11 cellular contexts compared by ENCODE assay signal in genomic region chr11:36452231-36452630, GRCh38. TPM values are rescaled to one million over a fixed set of nuclear protein-coding genes. Genes with fewer than 3 reads are reported as not detected.
DNase-seq lines count a peak whose midpoint lies in the region; ATAC-seq and TF ChIP-seq lines count a peak whose summit lies in the region.
"Had no signal": no experiment of that assay in that cellular context is flagged by ENCODE, and none has a peak within 500 bp of the region (broad histone marks: within the 10 kb centered on the region; RNA-seq: fewer than 3 reads in every experiment).

No MANE protein-coding gene starts in this region.

- POLR2A ChIA-PET in activated CD4-positive, alpha-beta memory T cell treated with anti-CD3 and anti-CD28 coated beads for 36 hours (lab: Charles Lee) = interaction anchor here (1.1 to 1.6 kb wide), 2 partner anchors 10 to 12 kb away, joined by 3 to 5 read pairs; no protein-coding TSS in a partner anchor

- peaks cover 0 to 4% (median 0%) of the 10 kb centered on the region in 11 experiments; a peak in 2 of 22 replicates for H4K20me1 ChIP-seq in BLaER1 treated with 17β-estradiol and CSF1 and Interleukin-3, amounts not matched to agents 10 nM and 100 nM

- H3K9me3 Mint-ChIP-seq in activated CD4-positive, alpha-beta memory T cell treated with anti-CD3 and anti-CD28 coated beads for 36 hours = no peaks in the 10 kb centered on the region
- H3K9me3 Mint-ChIP-seq in immature natural killer cell = no peaks in the 10 kb centered on the region
- H3K9me3 Mint-ChIP-seq: dendritic cell treated with granulocyte-macrophage colony-stimulating factor and Interleukin-4, amounts not matched to agents 40 ng/mL and 50 ng/mL, for 4 days had no signal

- CTCF ChIA-PET in activated CD4-positive, alpha-beta memory T cell treated with anti-CD3 and anti-CD28 coated beads for 36 hours (lab: Charles Lee) = interaction anchor here (0.8 to 2.8 kb wide), 13 partner anchors 17 to 164 kb away, joined by 3 to 10 read pairs (median 5); no protein-coding TSS in a partner anchor

- TF ChIP-seq POLR2A in gastrocnemius medialis (IDR thresholded peaks at IDR 0.05) = no peak

- peak; percentile 48 to 58 for DNase-seq in Kasumi-1 (lab: John Stamatoyannopoulos, UW)
- DNase-seq in activated CD4-positive, alpha-beta memory T cell treated with anti-CD3 and anti-CD28 coated beads for 36 hours = peak; percentile 64
- peak; percentile 48 to 56 (median 51) for DNase-seq in immature natural killer cell
- no peak for DNase-seq in HK-2 (ENCODE audit: unreplicated experiment)
- no peak for DNase-seq in NCI-H2171 (lab: John Stamatoyannopoulos, UW)
- no peak for DNase-seq in gastrocnemius medialis
- DNase-seq: NCI-H524 treated with DMSO at 0.1 percent for 48 hours had no signal

- H3K27ac Mint-ChIP-seq in activated CD4-positive, alpha-beta memory T cell treated with anti-CD3 and anti-CD28 coated beads for 36 hours = peak overlapping the region; percentile 1
- H3K27ac Mint-ChIP-seq in immature natural killer cell = peak overlapping the region; percentile 81 to 95 (median 90)
- H3K27ac Mint-ChIP-seq: dendritic cell treated with granulocyte-macrophage colony-stimulating factor and Interleukin-4, amounts not matched to agents 40 ng/mL and 50 ng/mL, for 4 days had no signal

- TF ChIP-seq CTCF in gastrocnemius medialis (IDR thresholded peaks at IDR 0.05 in 4 of 5, conservative IDR thresholded peaks at IDR 0.05 in 1 of 5) = no peak

- peaks cover 46% of the 10 kb centered on the region for H3K4me1 Mint-ChIP-seq in activated CD4-positive, alpha-beta memory T cell treated with anti-CD3 and anti-CD28 coated beads for 36 hours (ENCODE audit: low read depth)
- peaks cover 80 to 91% of the 10 kb centered on the region in 2 donors for H3K4me1 Mint-ChIP-seq in immature natural killer cell

- H3K27me3 Mint-ChIP-seq in activated CD4-positive, alpha-beta memory T cell treated with anti-CD3 and anti-CD28 coated beads for 36 hours = no peaks in the 10 kb centered on the region
- peaks cover 0 to 6% (median 2%) of the 10 kb centered on the region in 3 donors for H3K27me3 Mint-ChIP-seq in immature natural killer cell (ENCODE audit: low read depth in 3 of 3)

- peaks cover 76 to 83% (median 81%) of the 10 kb centered on the region in 10 experiments for H3K4me1 ChIP-seq in BLaER1 treated with 17β-estradiol and CSF1 and Interleukin-3, amounts not matched to agents 10 nM and 100 nM
- peaks cover 19 to 25% of the 10 kb centered on the region in 2 donors for H3K4me1 ChIP-seq in gastrocnemius medialis

- H3K4me2 ChIP-seq in BLaER1 treated with 17β-estradiol and CSF1 and Interleukin-3, amounts not matched to agents 10 nM and 100 nM = peak overlapping the region; percentile 67 to 92 (median 87)

- peaks cover 3 to 27% (median 20%) of the 10 kb centered on the region in 11 experiments; a peak in 20 of 22 replicates for H3K36me3 ChIP-seq in BLaER1 treated with 17β-estradiol and CSF1 and Interleukin-3, amounts not matched to agents 10 nM and 100 nM
- no peaks in the 10 kb centered on the region for H3K36me3 ChIP-seq in gastrocnemius medialis

- peak overlapping the region in 8 of 11 experiments; percentile 24 to 71 (median 66); a peak in 15 of 22 replicates for H3K27ac ChIP-seq in BLaER1 treated with 17β-estradiol and CSF1 and Interleukin-3, amounts not matched to agents 10 nM and 100 nM
- H3K27ac ChIP-seq in gastrocnemius medialis = no peak overlapping the region

- ATAC-seq in HG03565 (IDR thresholded peaks at IDR 0.05; ENCODE audit: unreplicated experiment) (no peak), gastrocnemius medialis (no peak)
- ATAC-seq: left lobe of liver had no signal

- H3K9ac ChIP-seq in BLaER1 treated with 17β-estradiol and CSF1 and Interleukin-3, amounts not matched to agents 10 nM and 100 nM = peak overlapping the region in 3 of 11 experiments; percentile 16 to 28 (median 24); a peak in 4 of 22 replicates

- no peaks in the 10 kb centered on the region for H3K27me3 ChIP-seq in BLaER1 treated with 17β-estradiol and CSF1 and Interleukin-3, amounts not matched to agents 10 nM and 100 nM
- no peaks in the 10 kb centered on the region for H3K27me3 ChIP-seq in gastrocnemius medialis

- H3K4me3 ChIP-seq in BLaER1 treated with 17β-estradiol and CSF1 and Interleukin-3, amounts not matched to agents 10 nM and 100 nM = 0 out of 20 replicates have a peak overlapping the region, but pooled peaks of 1 of the 10 experiments have one; percentile 12
- no peak overlapping the region for H3K4me3 ChIP-seq in gastrocnemius medialis

- H3K4me3 Mint-ChIP-seq in activated CD4-positive, alpha-beta memory T cell treated with anti-CD3 and anti-CD28 coated beads for 36 hours = no peak overlapping the region
- H3K4me3 Mint-ChIP-seq in immature natural killer cell = peak overlapping the region; percentile 53 to 82 (median 69)
- H3K4me3 Mint-ChIP-seq: dendritic cell treated with granulocyte-macrophage colony-stimulating factor and Interleukin-4, amounts not matched to agents 40 ng/mL and 50 ng/mL, for 4 days had no signal

- H3K36me3 Mint-ChIP-seq in activated CD4-positive, alpha-beta memory T cell treated with anti-CD3 and anti-CD28 coated beads for 36 hours = peaks cover 39% of the 10 kb centered on the region
- H3K36me3 Mint-ChIP-seq in immature natural killer cell = peaks cover 41 to 84% (median 56%) of the 10 kb centered on the region in 3 donors

- intact Hi-C loops in activated CD4-positive, alpha-beta memory T cell treated with anti-CD3 and anti-CD28 coated beads for 36 hours (cut with micrococcal nuclease) = loop anchor here (5.0 kb wide), 2 partner anchors 60 to 75 kb away; no protein-coding TSS in a partner anchor
- intact Hi-C loops in gastrocnemius medialis (cut with DNase I; ENCODE audit: low total_unique reads) = no loop called here

- no peaks in the 10 kb centered on the region for H3K9me3 ChIP-seq in BLaER1 treated with 17β-estradiol and CSF1 and Interleukin-3, amounts not matched to agents 10 nM and 100 nM (replicated peaks in 1 of 11)
- no peaks in the 10 kb centered on the region for H3K9me3 ChIP-seq in gastrocnemius medialis

- in situ Hi-C loops in gastrocnemius medialis (cut with MboI; ENCODE audit: low sequenced_read_pairs in 4 of 4) = no loop called here

RNA-seq across cellular contexts. Expression of gene TRAF6, which starts 57.8 kb away (rescaled TPM):
- 10 to 100 TPM; 12.0 to 12.1 TPM for total RNA-seq in activated CD4-positive, alpha-beta memory T cell treated with anti-CD3 and anti-CD28 coated beads for 36 hours
- polyA plus RNA-seq in immature natural killer cell = 10 to 100 TPM; 11.3 to 20.0 (median 13.1) TPM
- 10 to 100 TPM in 3 of 4 donors, 1 to 10 TPM in 1; 9.8 to 14.4 (median 11.3) TPM for total RNA-seq in gastrocnemius medialis

Comparison
In these comparisons a context has a peak if more than half of its experiments do, and no peak if none do; other contexts are left out.
1. H3K27ac ChIP-seq: peak in BLaER1 treated with 17β-estradiol and CSF1 and Interleukin-3, amounts not matched to agents 10 nM and 100 nM (8 of 11); none in gastrocnemius medialis (0 of 4).
2. DNase-seq: peak in Kasumi-1 (2 of 2), activated CD4-positive, alpha-beta memory T cell treated with anti-CD3 and anti-CD28 coated beads for 36 hours (single experiment) and immature natural killer cell (3 of 3); none in HK-2 (single experiment), NCI-H2171 (single experiment) and gastrocnemius medialis (0 of 2).